ENCODE assay signal across 8 cellular contexts in the genomic region with DNA sequence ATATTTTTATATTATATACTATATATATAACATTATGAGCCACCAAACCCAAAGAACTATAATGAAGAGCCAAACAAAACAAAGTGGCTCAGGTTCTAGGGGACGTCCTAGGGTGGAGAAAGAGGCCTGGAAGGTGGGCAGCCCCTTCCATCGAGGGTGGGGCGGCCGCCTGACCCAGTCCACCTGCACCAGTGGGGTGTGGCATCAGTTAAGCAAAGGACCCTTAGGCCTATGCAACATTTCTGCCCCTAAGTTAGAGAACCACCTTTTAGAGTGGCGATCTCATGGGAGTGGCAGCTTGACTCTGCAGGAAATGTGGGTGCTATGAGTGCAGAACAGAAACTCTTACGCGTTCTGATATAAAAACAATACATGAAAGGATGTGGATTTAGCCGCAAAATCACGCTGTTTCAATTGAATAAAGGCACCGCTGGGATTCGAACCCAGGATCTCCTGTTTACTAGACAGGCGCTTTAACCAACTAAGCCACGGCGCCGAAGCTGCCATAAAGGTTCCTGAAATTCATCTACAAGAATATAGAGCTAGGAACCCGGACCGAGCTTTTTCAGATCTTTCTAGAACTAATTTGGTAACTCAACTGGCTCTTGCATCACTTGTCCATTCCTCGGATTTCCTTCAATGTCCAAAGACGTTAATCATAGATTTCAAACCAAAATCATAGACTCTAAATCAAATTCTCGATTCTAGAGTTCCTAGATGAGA. TPM values are rescaled to one million over a fixed set of nuclear protein-coding genes. Genes with fewer than 3 reads are reported as not detected.
DNase-seq lines count a peak whose midpoint lies in the region; ATAC-seq, FAIRE-seq and TF ChIP-seq lines count a peak whose summit lies in the region.

No MANE protein-coding gene starts in this region.

- peaks cover 13% of the 10 kb centered on the region for H3K4me1 ChIP-seq in A673 (ENCODE audit: insufficient read depth, low read length, poor library complexity, severe bottlenecking)

- CTCF ChIA-PET in A673 (lab: Charles Lee) = interaction anchor here (0.7 kb wide), 1 partner anchor 22 kb away, joined by 11 read pairs; a partner anchor contains a TSS

- H3K27me3 ChIP-seq in A673 (replicated peaks; ENCODE audit: insufficient read depth, low read depth, low read length, poor library complexity) = no peaks in the 10 kb centered on the region

- intact Hi-C loops in A673 (cut with micrococcal nuclease; ENCODE audit: unreplicated experiment) = loop anchor here (1.0 kb wide), 1 partner anchor 21 kb away; no protein-coding TSS in a partner anchor

- no peaks in the 10 kb centered on the region for H3K9me3 ChIP-seq in A673 (ENCODE audit: low read depth, low read length, poor library complexity, severe bottlenecking)

- ATAC-seq in GM18519 (IDR thresholded peaks at IDR 0.05; ENCODE audit: low FRiP score, unreplicated experiment) = no peak

- DNase-seq in A673 (ENCODE audit: low spot score) (peak; percentile 94), HT-29 (ENCODE audit: low spot score) (peak; percentile 26), T follicular helper cell (ENCODE audit: low read depth) (peak; percentile 50), astrocyte of the hippocampus (ENCODE audit: low read depth, low spot score) (peak; percentile 73), iris pigment epithelial cell (ENCODE audit: low read depth) (peak; percentile 78), GM19239 (ENCODE audit: insufficient read length, low spot score) (no peak)
- peak; percentile 87 for DNase-seq in stimulated activated CD4-positive, alpha-beta T cell treated with anti-CD3 and anti-CD28 coated beads, Interleukin-1b, Interleukin-23, amount 100 ng/mL, for 48 hours

- TF ChIP-seq CTCF in A673 (conservative IDR thresholded peaks at IDR 0.05; ENCODE audit: low read depth, low read length) = no peak

- BruUV-seq in A673 (replicated peaks; lab: Mats Ljungman, UMichigan) = no TSS peak

- POLR2A ChIA-PET in A673 (lab: Charles Lee; ENCODE audit: low non-redundant PET) = no interaction called here

- no peak for FAIRE-seq in GM19239 (lab: Jason Lieb, UNC)

- H3K4me3 ChIP-seq in A673 (ENCODE audit: low read depth, low read length, poor library complexity, severe bottlenecking) = peak overlapping the region; percentile 47

- H3K27ac ChIP-seq in A673 (ENCODE audit: low read depth, low read length, poor library complexity, severe bottlenecking) = peak overlapping the region; percentile 84

- H3K36me3 ChIP-seq in A673 (ENCODE audit: insufficient read depth, low read length, poor library complexity, severe bottlenecking) = peaks cover 35% of the 10 kb centered on the region

RNA-seq across cellular contexts. Expression of a gene that starts 15.6 kb away (rescaled TPM):
- 209 and 230 TPM in 2 replicates for total RNA-seq in A673 (2021)
- 75.0 and 84.9 TPM in 2 replicates for total RNA-seq in HT-29 (2014; rRNA removed; shearing (Covaris generic))

RNA-seq across cellular contexts. Expression of a gene that starts 21.9 kb away (rescaled TPM):
- 40.0 and 40.3 TPM in 2 replicates for total RNA-seq in A673 (2021)
- total RNA-seq in HT-29 (2014; rRNA removed; shearing (Covaris generic)) = 5.9 and 17.7 TPM in 2 replicates

RNA-seq across cellular contexts. Expression of a gene that starts 23.1 kb away (rescaled TPM):
- 163 and 165 TPM in 2 replicates for total RNA-seq in A673 (2021)
- 45.4 and 51.3 TPM in 2 replicates for total RNA-seq in HT-29 (2014; rRNA removed; shearing (Covaris generic))

RNA-seq across cellular contexts. Expression of a gene that starts 36.0 kb away (rescaled TPM):
- total RNA-seq in A673 (2021) = 3.7 TPM in 2 replicates
- total RNA-seq in HT-29 (2014; rRNA removed; shearing (Covaris generic)) = 12.4 and 12.8 TPM in 2 replicates

RNA-seq across cellular contexts. Expression of a gene that starts 49.8 kb away (rescaled TPM):
- 19.4 and 25.3 TPM in 2 replicates for total RNA-seq in A673 (2021)
- total RNA-seq in HT-29 (2014; rRNA removed; shearing (Covaris generic)) = 12.6 and 14.5 TPM in 2 replicates
